8 cellular contexts compared by ENCODE assay signal in genomic region chr22:39994566-39995345, GRCh38.
DNase-seq lines count a peak whose midpoint lies in the region; ATAC-seq and FAIRE-seq lines count a peak whose summit lies in the region.

TSS of gene FAM83F (plus strand) at chr22:39994954. CDS start at chr22:39995043, 89 bp downstream.

- peak within 1 kb of the TSS; percentile 71 for H3K4me3 Mint-ChIP-seq in activated naive CD4-positive, alpha-beta T cell treated with anti-CD3 and anti-CD28 coated beads, Interleukin-2, amount 50 U/mL, for 24 hours

- FAIRE-seq in GM19239 (lab: Jason Lieb, UNC) = no peak

- peak; percentile 26 for DNase-seq in activated gamma-delta T cell treated with Interleukin-2 at 50 U/mL for 16 hours
- no peak for DNase-seq in activated gamma-delta T cell (lab: John Stamatoyannopoulos, UW)
- DNase-seq in islet precursor cell = peak; percentile 76
- peak; percentile 51 for DNase-seq in stimulated activated naive CD8-positive, alpha-beta T cell treated with anti-CD3 and anti-CD28 coated beads, Interleukin-15, Interleukin-2, amounts not matched to agents 100 U/mL and 50 U/mL, for 24 hours
- DNase-seq in NCI-H187 (lab: John Stamatoyannopoulos, UW) = no peak
- DNase-seq in GM19239 (ENCODE audit: insufficient read length, low spot score) = no peak

- no peaks in the 10 kb centered on the region for H3K36me3 Mint-ChIP-seq in activated naive CD4-positive, alpha-beta T cell treated with anti-CD3 and anti-CD28 coated beads, Interleukin-2, amount 50 U/mL, for 24 hours

- no peaks in the 10 kb centered on the region for H3K9me3 Mint-ChIP-seq in activated naive CD4-positive, alpha-beta T cell treated with anti-CD3 and anti-CD28 coated beads, Interleukin-2, amount 50 U/mL, for 24 hours

- H3K27ac Mint-ChIP-seq in activated naive CD4-positive, alpha-beta T cell treated with anti-CD3 and anti-CD28 coated beads, Interleukin-2, amount 50 U/mL, for 24 hours = peak within 1 kb of the TSS; percentile 78

- peak; percentile 53 for ATAC-seq in stimulated activated naive CD8-positive, alpha-beta T cell treated with anti-CD3 and anti-CD28 coated beads, Interleukin-15, Interleukin-2, amounts not matched to agents 100 U/mL and 50 U/mL, for 24 hours
- no peak for ATAC-seq in GM18519 (IDR thresholded peaks at IDR 0.05; ENCODE audit: low FRiP score, unreplicated experiment)

- no peaks in the 10 kb centered on the region for H3K27me3 Mint-ChIP-seq in activated naive CD4-positive, alpha-beta T cell treated with anti-CD3 and anti-CD28 coated beads, Interleukin-2, amount 50 U/mL, for 24 hours

- peaks cover 12% of the 10 kb centered on the region for H3K4me1 Mint-ChIP-seq in activated naive CD4-positive, alpha-beta T cell treated with anti-CD3 and anti-CD28 coated beads, Interleukin-2, amount 50 U/mL, for 24 hours

Comparison
In these comparisons a context has a peak if more than half of its experiments do, and no peak if none do; other contexts are left out.
1. DNase-seq: peak in activated gamma-delta T cell treated with Interleukin-2 at 50 U/mL for 16 hours (single experiment), islet precursor cell (single experiment) and stimulated activated naive CD8-positive, alpha-beta T cell treated with anti-CD3 and anti-CD28 coated beads, Interleukin-15, Interleukin-2, amounts not matched to agents 100 U/mL and 50 U/mL, for 24 hours (single experiment); none in activated gamma-delta T cell (single experiment), NCI-H187 (0 of 2) and GM19239 (single experiment).